23 cellular contexts compared by ENCODE assay signal in genomic region chr4:25075129-25075528, GRCh38. TPM values are rescaled to one million over a fixed set of nuclear protein-coding genes. Genes with fewer than 3 reads are reported as not detected.
DNase-seq lines count a peak whose midpoint lies in the region; ATAC-seq and TF ChIP-seq lines count a peak whose summit lies in the region.
"Had no signal": no experiment of that assay in that cellular context is flagged by ENCODE, and none has a peak within 500 bp of the region (broad histone marks: within the 10 kb centered on the region; RNA-seq: fewer than 3 reads in every experiment).

No MANE protein-coding gene starts in this region.

- POLR2A ChIA-PET in CD4-positive, alpha-beta T cell (lab: Charles Lee): no interaction called here

- no peak for TF ChIP-seq POLR2A in Peyer's patch (IDR thresholded peaks at IDR 0.05)

- no peak overlapping the region for H2BK5ac ChIP-seq in mesendoderm (ENCODE audit: low read length)
- no peak overlapping the region for H2BK5ac ChIP-seq in trophoblast cell (ENCODE audit: low read depth, low read length, poor library complexity)

- H3K79me1 ChIP-seq in mesendoderm (ENCODE audit: low read length) (no peaks in the 10 kb centered on the region), trophoblast cell (ENCODE audit: low read length) (peaks cover 8% of the 10 kb centered on the region)

- H2AFZ ChIP-seq in trophoblast cell (ENCODE audit: insufficient read depth, low read length, poor library complexity): no peak overlapping the region

- H3K27ac Mint-ChIP-seq in CD4-positive, alpha-beta T cell: no peak overlapping the region
- H3K27ac Mint-ChIP-seq: CD4-positive, CD25-positive, alpha-beta regulatory T cell had no signal

- no peak overlapping the region for H4K91ac ChIP-seq in trophoblast cell (ENCODE audit: low read depth, low read length)

- H3K4me1 Mint-ChIP-seq in CD4-positive, alpha-beta T cell (ENCODE audit: low read depth): no peaks in the 10 kb centered on the region
- H3K4me1 Mint-ChIP-seq: CD4-positive, CD25-positive, alpha-beta regulatory T cell had no signal

- no peak overlapping the region for H3K4me3 Mint-ChIP-seq in CD4-positive, alpha-beta T cell
- H3K4me3 Mint-ChIP-seq: CD4-positive, CD25-positive, alpha-beta regulatory T cell had no signal

- H3K4me1 ChIP-seq in mesendoderm (ENCODE audit: control insufficient read depth, low read depth, low read length) (no peaks in the 10 kb centered on the region), trophoblast cell (ENCODE audit: control insufficient read depth in 1 of 2, insufficient read depth in 2 of 2, low read length in 2 of 2) (peaks cover 3 to 10% of the 10 kb centered on the region in 2 experiments), Peyer's patch (no peaks in the 10 kb centered on the region)
- H3K4me1 ChIP-seq: A549, HAP-1 had no signal

- no peak overlapping the region for H4K8ac ChIP-seq in mesendoderm (ENCODE audit: low read depth, low read length)
- H4K8ac ChIP-seq in trophoblast cell (ENCODE audit: low read depth, low read length): no peak overlapping the region

- H3K79me2 ChIP-seq in mesendoderm (ENCODE audit: control insufficient read depth, insufficient read depth, low read length): no peaks in the 10 kb centered on the region
- no peaks in the 10 kb centered on the region for H3K79me2 ChIP-seq in trophoblast cell (ENCODE audit: control insufficient read depth, insufficient read depth, low read length, poor library complexity)

- no peak overlapping the region for H3K4ac ChIP-seq in mesendoderm (ENCODE audit: low read depth, low read length)
- no peak overlapping the region for H3K4ac ChIP-seq in trophoblast cell (ENCODE audit: low read depth, low read length)

- WGBS in mesendoderm (ENCODE audit: extremely low coverage, insufficient coverage, low lambda C conversion rate): no CpG with 5 or more reads among the region's 11 CpGs
- WGBS in trophoblast cell (ENCODE audit: extremely low coverage, insufficient coverage, insufficient read length): no CpG with 5 or more reads among the region's 11 CpGs

- no peaks in the 10 kb centered on the region for H3K36me3 Mint-ChIP-seq in CD4-positive, alpha-beta T cell (ENCODE audit: low read depth)
- H3K36me3 Mint-ChIP-seq: CD4-positive, CD25-positive, alpha-beta regulatory T cell had no signal

- H3K27me3 Mint-ChIP-seq in CD4-positive, alpha-beta T cell: peaks cover 15% of the 10 kb centered on the region

- CTCF ChIA-PET in CD4-positive, alpha-beta T cell (lab: Charles Lee): interaction anchor here (0.6 kb wide), 1 partner anchor 28 kb away, joined by 3 read pairs; no protein-coding TSS in a partner anchor

- intact Hi-C loops in CD4-positive, alpha-beta T cell (cut with DNase I, micrococcal nuclease): no loop called here

- no peak overlapping the region for H4K12ac ChIP-seq in trophoblast cell (ENCODE audit: low read depth, low read length)

- H3K27ac ChIP-seq in mesendoderm (ENCODE audit: low read depth, low read length) (no peak overlapping the region), trophoblast cell (ENCODE audit: low read depth, low read length) (no peak overlapping the region), Peyer's patch (no peak overlapping the region)
- H3K27ac ChIP-seq in CD4-positive, alpha-beta T cell (ENCODE audit: low read depth, low read length): no peak overlapping the region
- H3K27ac ChIP-seq: A549, HL-60 had no signal

- H3K27me3 ChIP-seq in mesendoderm (ENCODE audit: insufficient read depth, low read length, poor library complexity) (no peaks in the 10 kb centered on the region), trophoblast cell (ENCODE audit: insufficient read depth, low read length) (no peaks in the 10 kb centered on the region), Peyer's patch (no peaks in the 10 kb centered on the region)
- peaks cover 6% of the 10 kb centered on the region for H3K27me3 ChIP-seq in CD4-positive, alpha-beta T cell (ENCODE audit: control insufficient read depth, insufficient read depth, low read length)

- H3K9me3 Mint-ChIP-seq in CD4-positive, alpha-beta T cell: no peaks in the 10 kb centered on the region

- no peak overlapping the region for H4K5ac ChIP-seq in mesendoderm (ENCODE audit: low read length)

- H2AK5ac ChIP-seq in mesendoderm (ENCODE audit: low read length) (no peak overlapping the region), trophoblast cell (ENCODE audit: low read length) (peak overlapping the region; percentile 13)

- no peak overlapping the region for H3K4me3 ChIP-seq in mesendoderm (ENCODE audit: low read length)
- H3K4me3 ChIP-seq in trophoblast cell (ENCODE audit: low read depth, low read length): no peak overlapping the region
- no peak overlapping the region for H3K4me3 ChIP-seq in Peyer's patch
- H3K4me3 ChIP-seq: A549, HAP-1 had no signal

- no peak overlapping the region for H3K9ac ChIP-seq in mesendoderm (ENCODE audit: low read length)
- H3K9ac ChIP-seq in trophoblast cell (ENCODE audit: low read length): no peak overlapping the region

- H3K4me2 ChIP-seq in mesendoderm (ENCODE audit: low read length): no peak overlapping the region
- H3K4me2 ChIP-seq in trophoblast cell (ENCODE audit: low read length): no peak overlapping the region
- H3K4me2 ChIP-seq: A549 had no signal

- H3K56ac ChIP-seq in mesendoderm (ENCODE audit: low read length): no peak overlapping the region

- peak overlapping the region; percentile 58 for H2BK12ac ChIP-seq in trophoblast cell (ENCODE audit: low read length)

- no peak overlapping the region for H2BK15ac ChIP-seq in mesendoderm (replicated peaks; ENCODE audit: low read depth)

- H3K9me3 ChIP-seq in trophoblast cell (ENCODE audit: insufficient read depth, low read depth, low read length) (no peaks in the 10 kb centered on the region), Peyer's patch (no peaks in the 10 kb centered on the region)
- H3K9me3 ChIP-seq in CD4-positive, alpha-beta T cell (ENCODE audit: control insufficient read depth, low read length): no peaks in the 10 kb centered on the region
- H3K9me3 ChIP-seq: A549, HAP-1 had no signal

- no peak overlapping the region for H3K14ac ChIP-seq in trophoblast cell (ENCODE audit: low read length)

- TF ChIP-seq CTCF in Peyer's patch (IDR thresholded peaks at IDR 0.05): no peak
- TF ChIP-seq CTCF in CD4-positive, alpha-beta T cell (IDR thresholded peaks at IDR 0.05): no peak

- ATAC-seq in CD4-positive, alpha-beta T cell (ENCODE audit: poor library complexity): no peak
- ATAC-seq: A549, HepG2, Panc1 had no signal

- H3K18ac ChIP-seq in mesendoderm (ENCODE audit: low read length) (peak overlapping the region; percentile 7), trophoblast cell (ENCODE audit: low read length) (peak overlapping the region; percentile 39)

- no peak overlapping the region for H2BK120ac ChIP-seq in mesendoderm (ENCODE audit: low read depth, low read length)
- H2BK120ac ChIP-seq in trophoblast cell (ENCODE audit: insufficient read depth, low read length, poor library complexity): no peak overlapping the region

- DNase-seq in ELF-1 (ENCODE audit: low read depth, low spot score) (peak; percentile 41), NCI-H69 (lab: John Stamatoyannopoulos, UW) (peak; percentile 4), mesendoderm (no peak), trophoblast cell (no peak), Peyer's patch (no peak), NCI-H2081 (lab: John Stamatoyannopoulos, UW) (no peak)
- no peak for DNase-seq in CD4-positive, alpha-beta T cell
- DNase-seq: CD4-positive, CD25-positive, alpha-beta regulatory T cell; DMS153; KBM-7; NCI-H1092 treated with DMSO at 0.1 percent for 48 hours; NCI-H1436 treated with DMSO at 0.1 percent for 48 hours; NCI-H1930; NCI-H2171; NCI-H345; NCI-H524; T-helper 1 cell had no signal

- H3K23ac ChIP-seq in mesendoderm (ENCODE audit: low read length) (no peak overlapping the region), trophoblast cell (ENCODE audit: low read length) (no peak overlapping the region)

- H3K36me3 ChIP-seq in mesendoderm (ENCODE audit: control insufficient read depth, insufficient read depth, low read length): no peaks in the 10 kb centered on the region
- no peaks in the 10 kb centered on the region for H3K36me3 ChIP-seq in trophoblast cell (ENCODE audit: control insufficient read depth in 1 of 2, insufficient read depth in 2 of 2, low read length in 2 of 2)
- no peaks in the 10 kb centered on the region for H3K36me3 ChIP-seq in Peyer's patch
- H3K36me3 ChIP-seq: HAP-1 had no signal

RNA-seq across cellular contexts. Expression of gene LGI2, which starts 44.4 kb away (rescaled TPM):
- 1.8 TPM for polyA plus RNA-seq in mesendoderm (2013, experiment 1 of 2)
- polyA plus RNA-seq in mesendoderm (2013, experiment 2 of 2): 1.8 TPM
- polyA plus RNA-seq in trophoblast cell (2013): 0.78 and 0.79 TPM in 2 replicates
- under 1 TPM in 3 of 4 donors, not detected in 1; 0.40 to 0.83 (median 0.66) TPM for total RNA-seq in Peyer's patch
- total RNA-seq in CD4-positive, alpha-beta T cell: not detected
- total RNA-seq: CD4-positive, CD25-positive, alpha-beta regulatory T cell; HepG2; HT-29 had no signal
- polyA plus RNA-seq: CD4-positive, CD25-positive, alpha-beta regulatory T cell; HepG2 had no signal

Comparison
In these comparisons a context has a peak if more than half of its experiments do, and no peak if none do; other contexts are left out.
1. DNase-seq: peak in ELF-1 (single experiment) and NCI-H69 (single experiment); none in mesendoderm (single experiment), trophoblast cell (0 of 2), Peyer's patch (0 of 3), NCI-H2081 (0 of 2) and CD4-positive, alpha-beta T cell (0 of 10).